ENCODE assay signal across 8 cellular contexts in the genomic region with DNA sequence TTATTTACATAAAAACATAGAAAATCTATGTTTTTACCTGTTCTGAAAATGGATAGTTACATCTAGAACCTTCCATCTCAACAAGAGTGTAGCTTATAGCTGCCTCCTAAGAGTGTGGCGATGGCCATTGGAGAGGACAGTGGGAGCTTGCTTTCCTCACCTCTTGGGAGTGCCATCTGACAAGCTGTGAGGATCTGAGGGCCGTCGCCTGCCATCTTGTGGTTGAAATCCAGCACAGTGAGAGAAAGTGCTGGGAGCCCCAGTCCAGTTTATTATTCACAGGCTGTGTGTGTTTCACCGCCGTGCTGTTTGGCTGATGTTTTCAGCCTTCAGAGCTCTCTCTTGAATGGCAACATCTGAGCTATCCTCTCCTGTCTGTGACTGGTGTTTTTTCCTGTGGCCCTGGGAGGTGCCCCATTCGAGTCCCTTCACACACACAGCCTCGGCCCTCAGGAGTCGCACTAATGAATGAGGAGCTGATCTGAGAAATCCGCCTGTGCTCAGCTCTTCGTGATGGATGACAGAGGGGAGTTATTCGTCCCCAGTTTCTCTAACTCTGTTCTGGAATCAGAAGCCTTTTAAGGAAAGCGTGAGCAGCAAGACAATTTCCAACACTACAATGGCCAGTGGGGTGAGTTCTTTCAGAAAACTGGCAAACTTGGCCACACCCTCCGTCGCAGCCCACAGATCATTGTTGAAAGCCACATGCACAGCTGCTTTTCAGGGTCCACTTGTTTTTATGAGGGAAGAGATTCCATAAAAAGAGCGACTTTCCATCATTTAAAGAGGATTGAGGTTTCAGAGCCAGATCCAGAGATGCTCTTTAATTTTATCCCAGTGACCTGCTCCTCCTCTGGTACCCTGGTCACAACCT.
DNase-seq lines count a peak whose midpoint lies in the region; ATAC-seq and TF ChIP-seq lines count a peak whose summit lies in the region.

No MANE protein-coding gene starts in this region.

- H3K4ac ChIP-seq in mesenchymal stem cell (ENCODE audit: low read depth in 1 of 2, low read length in 2 of 2) = no peak overlapping the region

- H3K18ac ChIP-seq in mesenchymal stem cell (ENCODE audit: low read depth in 1 of 2, low read length in 2 of 2) = no peak overlapping the region

- no peak overlapping the region for H4K91ac ChIP-seq in mesenchymal stem cell (ENCODE audit: low read length)

- no peak overlapping the region for H3K27ac ChIP-seq in mesenchymal stem cell (ENCODE audit: low read length, poor library complexity, severe bottlenecking)

- H3K9ac ChIP-seq in mesenchymal stem cell (ENCODE audit: low read length) = no peak overlapping the region

- peak; percentile 74 for DNase-seq in AG10803 (ENCODE audit: low read depth)
- peak; percentile 86 for DNase-seq in M059J (ENCODE audit: low read depth)
- peak; percentile 42 for DNase-seq in epidermal melanocyte (ENCODE audit: insufficient read length, low spot score)
- DNase-seq in mesenchymal stem cell = peak; percentile 69
- no peak for DNase-seq in stimulated activated naive CD4-positive, alpha-beta T cell treated with Interleukin-2 at 50 U/mL for 16 hours (lab: John Stamatoyannopoulos, UW)

- H2AK5ac ChIP-seq in mesenchymal stem cell (ENCODE audit: low read length, severe bottlenecking) = no peak overlapping the region

- H3K23ac ChIP-seq in mesenchymal stem cell (ENCODE audit: low read length in 2 of 2) = no peak overlapping the region

- H3K27me3 ChIP-seq in mesenchymal stem cell (ENCODE audit: control insufficient read depth in 1 of 2, insufficient read depth in 1 of 2, low read length in 2 of 2) = peaks cover 19 to 28% of the 10 kb centered on the region in 2 experiments

- H2AFZ ChIP-seq in mesenchymal stem cell (ENCODE audit: low read depth, low read length) = no peak overlapping the region

- peaks cover 3% of the 10 kb centered on the region for H3K4me1 ChIP-seq in mesenchymal stem cell (ENCODE audit: control insufficient read depth, insufficient read depth, low read depth, low read length)

- no peak overlapping the region for H4K8ac ChIP-seq in mesenchymal stem cell (ENCODE audit: low read length)

- no peak overlapping the region for H2BK120ac ChIP-seq in mesenchymal stem cell (ENCODE audit: low read depth, low read length)

- no peaks in the 10 kb centered on the region for H3K36me3 ChIP-seq in mesenchymal stem cell (ENCODE audit: control insufficient read depth in 1 of 2, insufficient read depth in 2 of 2, low read depth in 1 of 2, low read length in 2 of 2)

- H3K79me1 ChIP-seq in mesenchymal stem cell (replicated peaks; ENCODE audit: low read length, poor library complexity, severe bottlenecking) = no peaks in the 10 kb centered on the region

- no peak overlapping the region for H3K14ac ChIP-seq in mesenchymal stem cell (ENCODE audit: low read length in 2 of 2)

- peak; percentile 75 for TF ChIP-seq CTCF in AG10803 (conservative IDR thresholded peaks at IDR 0.05; ENCODE audit: low read length)

- peak overlapping the region; percentile 53 for H3K4me2 ChIP-seq in mesenchymal stem cell (ENCODE audit: low read length, poor library complexity, severe bottlenecking)

- peak; percentile 59 for ATAC-seq in GM18519 (IDR thresholded peaks at IDR 0.05; ENCODE audit: low FRiP score, unreplicated experiment)
- peak; percentile 98 for ATAC-seq in SK-N-SH treated with all-trans-retinoic acid at 6 μM for 48 hours
- ATAC-seq in HG03139 (IDR thresholded peaks at IDR 0.05; ENCODE audit: unreplicated experiment) = no peak

- H3K4me3 ChIP-seq in AG10803 (ENCODE audit: low read length) (no peak overlapping the region), mesenchymal stem cell (ENCODE audit: insufficient read depth in 1 of 2, low read depth in 1 of 2, low read length in 2 of 2) (no peak overlapping the region)

- H2BK12ac ChIP-seq in mesenchymal stem cell (ENCODE audit: low read length in 2 of 2) = no peak overlapping the region

- H2BK15ac ChIP-seq in mesenchymal stem cell (ENCODE audit: low read depth, poor library complexity, severe bottlenecking) = no peak overlapping the region

- no peak overlapping the region for H2BK5ac ChIP-seq in mesenchymal stem cell (ENCODE audit: low read depth, low read length, poor library complexity, severe bottlenecking)

- no peaks in the 10 kb centered on the region for H3K9me3 ChIP-seq in mesenchymal stem cell (ENCODE audit: control insufficient read depth, low read length)

- WGBS in mesenchymal stem cell = 63% methylated on average over 15 of the region's 15 CpGs

TF ChIP-seq in SK-N-SH treated with all-trans-retinoic acid at 6 μM for 48 hours, 23 proteins besides CTCF, POLR2A, EP300 and RAD21:
- TF ChIP-seq ZNF70 (CRISPR knock-in tag; IDR thresholded peaks at IDR 0.05) (no peak), TCF4 (CRISPR knock-in tag; IDR thresholded peaks at IDR 0.05; ENCODE audit: borderline replicate concordance) (no peak), SNAI2 (CRISPR knock-in tag; IDR thresholded peaks at IDR 0.05) (no peak), ARNTL (CRISPR knock-in tag; IDR thresholded peaks at IDR 0.05; ENCODE audit: borderline replicate concordance, low read depth) (no peak), ISL1 (CRISPR knock-in tag; IDR thresholded peaks at IDR 0.05) (no peak), CSDC2 (CRISPR knock-in tag; IDR thresholded peaks at IDR 0.05) (no peak), BACH2 (CRISPR knock-in tag; IDR thresholded peaks at IDR 0.05; ENCODE audit: borderline replicate concordance) (no peak), GLIS3 (CRISPR knock-in tag; IDR thresholded peaks at IDR 0.05) (no peak), ZNF8 (CRISPR knock-in tag; IDR thresholded peaks at IDR 0.05) (no peak), ZFP3 (CRISPR knock-in tag; IDR thresholded peaks at IDR 0.05) (no peak), ZC3H10 (CRISPR knock-in tag; IDR thresholded peaks at IDR 0.05) (no peak), PPARA (CRISPR knock-in tag; IDR thresholded peaks at IDR 0.05; ENCODE audit: borderline replicate concordance) (no peak)
- TF ChIP-seq, protein P1, sequence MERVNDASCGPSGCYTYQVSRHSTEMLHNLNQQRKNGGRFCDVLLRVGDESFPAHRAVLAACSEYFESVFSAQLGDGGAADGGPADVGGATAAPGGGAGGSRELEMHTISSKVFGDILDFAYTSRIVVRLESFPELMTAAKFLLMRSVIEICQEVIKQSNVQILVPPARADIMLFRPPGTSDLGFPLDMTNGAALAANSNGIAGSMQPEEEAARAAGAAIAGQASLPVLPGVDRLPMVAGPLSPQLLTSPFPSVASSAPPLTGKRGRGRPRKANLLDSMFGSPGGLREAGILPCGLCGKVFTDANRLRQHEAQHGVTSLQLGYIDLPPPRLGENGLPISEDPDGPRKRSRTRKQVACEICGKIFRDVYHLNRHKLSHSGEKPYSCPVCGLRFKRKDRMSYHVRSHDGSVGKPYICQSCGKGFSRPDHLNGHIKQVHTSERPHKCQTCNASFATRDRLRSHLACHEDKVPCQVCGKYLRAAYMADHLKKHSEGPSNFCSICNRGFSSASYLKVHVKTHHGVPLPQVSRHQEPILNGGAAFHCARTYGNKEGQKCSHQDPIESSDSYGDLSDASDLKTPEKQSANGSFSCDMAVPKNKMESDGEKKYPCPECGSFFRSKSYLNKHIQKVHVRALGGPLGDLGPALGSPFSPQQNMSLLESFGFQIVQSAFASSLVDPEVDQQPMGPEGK (CRISPR knock-in tag; IDR thresholded peaks at IDR 0.05; ENCODE audit: borderline replicate concordance) = no peak
- TF ChIP-seq, protein P2, sequence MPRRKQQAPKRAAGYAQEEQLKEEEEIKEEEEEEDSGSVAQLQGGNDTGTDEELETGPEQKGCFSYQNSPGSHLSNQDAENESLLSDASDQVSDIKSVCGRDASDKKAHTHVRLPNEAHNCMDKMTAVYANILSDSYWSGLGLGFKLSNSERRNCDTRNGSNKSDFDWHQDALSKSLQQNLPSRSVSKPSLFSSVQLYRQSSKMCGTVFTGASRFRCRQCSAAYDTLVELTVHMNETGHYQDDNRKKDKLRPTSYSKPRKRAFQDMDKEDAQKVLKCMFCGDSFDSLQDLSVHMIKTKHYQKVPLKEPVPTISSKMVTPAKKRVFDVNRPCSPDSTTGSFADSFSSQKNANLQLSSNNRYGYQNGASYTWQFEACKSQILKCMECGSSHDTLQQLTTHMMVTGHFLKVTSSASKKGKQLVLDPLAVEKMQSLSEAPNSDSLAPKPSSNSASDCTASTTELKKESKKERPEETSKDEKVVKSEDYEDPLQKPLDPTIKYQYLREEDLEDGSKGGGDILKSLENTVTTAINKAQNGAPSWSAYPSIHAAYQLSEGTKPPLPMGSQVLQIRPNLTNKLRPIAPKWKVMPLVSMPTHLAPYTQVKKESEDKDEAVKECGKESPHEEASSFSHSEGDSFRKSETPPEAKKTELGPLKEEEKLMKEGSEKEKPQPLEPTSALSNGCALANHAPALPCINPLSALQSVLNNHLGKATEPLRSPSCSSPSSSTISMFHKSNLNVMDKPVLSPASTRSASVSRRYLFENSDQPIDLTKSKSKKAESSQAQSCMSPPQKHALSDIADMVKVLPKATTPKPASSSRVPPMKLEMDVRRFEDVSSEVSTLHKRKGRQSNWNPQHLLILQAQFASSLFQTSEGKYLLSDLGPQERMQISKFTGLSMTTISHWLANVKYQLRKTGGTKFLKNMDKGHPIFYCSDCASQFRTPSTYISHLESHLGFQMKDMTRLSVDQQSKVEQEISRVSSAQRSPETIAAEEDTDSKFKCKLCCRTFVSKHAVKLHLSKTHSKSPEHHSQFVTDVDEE (CRISPR knock-in tag; IDR thresholded peaks at IDR 0.05) = no peak
TF ChIP-seq in SK-N-SH treated with all-trans-retinoic acid at 6 μM for 48 hours: peak in this region for 0.
